Comparison of ENCODE assay signal across 13 cellular contexts in genomic region chr10:119349937-119350513, GRCh38.
"Had no signal": no experiment of that assay in that cellular context is flagged by ENCODE, and none has a peak within 500 bp of the region (broad histone marks: within the 10 kb centered on the region; RNA-seq: fewer than 3 reads in every experiment).

No MANE protein-coding gene starts in this region.

- H3K4me3 ChIP-seq: mucosa of descending colon had no signal

- H3K9me3 ChIP-seq: mucosa of descending colon had no signal

- H3K27ac Mint-ChIP-seq: activated CD8-positive, alpha-beta T cell treated with anti-CD3 and anti-CD28 coated beads, Interleukin-2, amount 10 ng/mL, durations not matched to agents 7 days and 5 days; activated naive CD4-positive, alpha-beta T cell treated with anti-CD3 and anti-CD28 coated beads for 36 hours; natural killer cell; stimulated activated effector memory CD8-positive, alpha-beta T cell treated with anti-CD3 and anti-CD28 coated beads, Interleukin-12 subunit alpha, Interleukin-12 subunit beta, amount 100 ng/mL, for 72 hours had no signal

- H3K36me3 Mint-ChIP-seq: natural killer cell; stimulated activated effector memory CD8-positive, alpha-beta T cell treated with anti-CD3 and anti-CD28 coated beads, Interleukin-12 subunit alpha, Interleukin-12 subunit beta, amount 100 ng/mL, for 72 hours had no signal

- DNase-seq: activated CD4-positive, alpha-beta T cell treated with anti-CD3 and anti-CD28 coated beads for 4 hours; activated CD8-positive, alpha-beta T cell treated with anti-CD3 and anti-CD28 coated beads, Interleukin-2, amount 10 ng/mL, durations not matched to agents 7 days and 5 days; activated naive CD4-positive, alpha-beta T cell treated with anti-CD3 and anti-CD28 coated beads for 36 hours; cortex of kidney; effector CD8-positive, alpha-beta T cell; immature natural killer cell; mucosa of descending colon; natural killer cell; nucleus accumbens; small intestine; substantia nigra had no signal

- H3K27me3 Mint-ChIP-seq: central memory CD8-positive, alpha-beta T cell had no signal

- H3K4me3 Mint-ChIP-seq: activated CD8-positive, alpha-beta T cell treated with anti-CD3 and anti-CD28 coated beads, Interleukin-2, amount 10 ng/mL, durations not matched to agents 7 days and 5 days; activated naive CD4-positive, alpha-beta T cell treated with anti-CD3 and anti-CD28 coated beads for 36 hours; central memory CD8-positive, alpha-beta T cell; immature natural killer cell; natural killer cell; stimulated activated effector memory CD8-positive, alpha-beta T cell treated with anti-CD3 and anti-CD28 coated beads, Interleukin-12 subunit alpha, Interleukin-12 subunit beta, amount 100 ng/mL, for 72 hours had no signal
